8 cellular contexts compared by ENCODE assay signal in the genomic region with DNA sequence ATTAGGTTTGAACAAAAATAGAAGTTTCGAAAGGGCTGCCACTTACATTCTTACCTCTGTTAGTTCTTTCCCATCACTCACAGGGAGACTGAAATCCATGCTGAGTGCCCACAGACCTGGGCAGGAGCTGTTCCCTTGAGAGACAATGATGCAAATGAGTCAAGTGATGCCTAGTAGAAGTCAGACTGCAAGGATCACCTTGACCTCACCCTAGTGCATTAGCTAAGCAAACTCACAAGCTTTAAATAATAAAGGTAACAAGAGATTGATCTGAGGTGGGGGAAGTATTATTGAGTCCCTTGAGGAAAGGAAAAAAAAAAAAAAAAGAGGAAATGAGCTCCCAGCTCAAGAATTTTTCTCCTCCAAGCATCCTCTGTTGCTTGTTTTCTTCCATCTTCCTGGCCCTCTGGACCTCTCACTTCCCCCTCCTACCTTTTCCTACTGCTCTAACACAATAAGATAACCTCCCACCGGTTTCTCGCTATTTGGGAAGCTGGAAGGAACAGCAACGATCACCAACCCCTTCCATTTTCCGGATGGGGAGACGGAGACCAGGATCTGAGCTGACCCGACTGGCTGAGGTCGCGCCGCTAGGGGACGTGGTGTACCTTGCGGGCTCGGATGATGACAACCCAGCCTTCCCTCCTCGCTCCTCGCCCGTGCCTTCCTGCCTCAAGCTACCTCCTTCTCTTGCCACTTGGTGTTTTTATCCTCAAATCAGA. TPM values are rescaled to one million over a fixed set of nuclear protein-coding genes. Genes with fewer than 3 reads are reported as not detected.
DNase-seq lines count a peak whose midpoint lies in the region; ATAC-seq and TF ChIP-seq lines count a peak whose summit lies in the region.

No MANE protein-coding gene starts in this region.

- H3K36me3 ChIP-seq in mucosa of rectum (ENCODE audit: control insufficient read depth in 2 of 2, insufficient read depth in 2 of 2, low read length in 2 of 2): no peaks in the 10 kb centered on the region

- peak overlapping the region; percentile 81 to 90 for H3K27ac ChIP-seq in mucosa of rectum (ENCODE audit: low read depth in 2 of 2, low read length in 2 of 2)

- H3K36me3 Mint-ChIP-seq in Calu3 (ENCODE audit: insufficient read depth, unreplicated experiment): peaks cover 30% of the 10 kb centered on the region
- no peaks in the 10 kb centered on the region for H3K36me3 Mint-ChIP-seq in effector memory CD8-positive, alpha-beta T cell (ENCODE audit: insufficient read depth)

- H3K27me3 Mint-ChIP-seq in Calu3 (ENCODE audit: unreplicated experiment): no peaks in the 10 kb centered on the region
- H3K27me3 Mint-ChIP-seq in effector memory CD8-positive, alpha-beta T cell: peaks cover 21 to 51% of the 10 kb centered on the region in 2 donors

- H3K4me1 ChIP-seq in mucosa of rectum (ENCODE audit: control insufficient read depth in 2 of 2, insufficient read depth in 2 of 2, low read length in 2 of 2): peaks cover 14 to 17% of the 10 kb centered on the region in 2 donors

- intact Hi-C loops in Calu3 (cut with micrococcal nuclease; ENCODE audit: unreplicated experiment): loop anchor here (5.0 kb wide), 2 partner anchors 59 to 399 kb away; no protein-coding TSS in a partner anchor

- peak; percentile 47 for TF ChIP-seq CTCF in Calu3 (IDR thresholded peaks at IDR 0.05; ENCODE audit: unreplicated experiment)
- TF ChIP-seq CTCF in epithelial cell of proximal tubule (conservative IDR thresholded peaks at IDR 0.05; ENCODE audit: low read depth, low read length): peak; percentile 76

- H3K4me3 ChIP-seq in epithelial cell of proximal tubule (ENCODE audit: low read depth, low read length) (peak overlapping the region; percentile 79), mucosa of rectum (ENCODE audit: low read length in 2 of 2) (peak overlapping the region; percentile 80 to 87)

- H3K9me3 Mint-ChIP-seq in Calu3 (ENCODE audit: low read depth, unreplicated experiment): no peaks in the 10 kb centered on the region
- H3K9me3 Mint-ChIP-seq in effector memory CD8-positive, alpha-beta T cell: peaks cover 0 to 2% of the 10 kb centered on the region in 2 donors

- H3K27me3 ChIP-seq in mucosa of rectum (ENCODE audit: control insufficient read depth in 2 of 2, insufficient read depth in 2 of 2, low read length in 2 of 2): no peaks in the 10 kb centered on the region

- peak overlapping the region in 1 of 2 donors; percentile 91 for H3K9ac ChIP-seq in mucosa of rectum (ENCODE audit: low read depth in 1 of 2, low read length in 2 of 2)

- CTCF ChIA-PET in Calu3 (lab: Charles Lee): interaction anchor here (0.6 to 1.4 kb wide), 5 partner anchors 15 to 754 kb away, joined by 3 to 6 read pairs (median 4); no protein-coding TSS in a partner anchor

- DNase-seq in Calu3 (peak; percentile 61), NCI-H526 (lab: John Stamatoyannopoulos, UW) (peak; percentile 2 to 47), epithelial cell of proximal tubule (ENCODE audit: low read depth) (no peak), NCI-H446 (lab: John Stamatoyannopoulos, UW) (no peak)
- no peak for DNase-seq in central memory CD4-positive, alpha-beta T cell
- DNase-seq in effector memory CD8-positive, alpha-beta T cell: no peak

- H3K4me3 Mint-ChIP-seq in Calu3 (ENCODE audit: low read depth, unreplicated experiment): peak overlapping the region; percentile 78
- no peak overlapping the region for H3K4me3 Mint-ChIP-seq in effector memory CD8-positive, alpha-beta T cell

- BruUV-seq in Calu3 (replicated peaks; lab: Mats Ljungman, UMichigan): no TSS peak

- ATAC-seq in GM18520 (IDR thresholded peaks at IDR 0.05; ENCODE audit: unreplicated experiment): no peak
- ATAC-seq in effector memory CD8-positive, alpha-beta T cell (replicated peaks): no peak

- H3K27ac Mint-ChIP-seq in Calu3 (ENCODE audit: unreplicated experiment): peak overlapping the region; percentile 60
- H3K27ac Mint-ChIP-seq in effector memory CD8-positive, alpha-beta T cell: no peak overlapping the region

- H3K9me3 ChIP-seq in mucosa of rectum (ENCODE audit: control insufficient read depth in 2 of 2, low read length in 2 of 2): no peaks in the 10 kb centered on the region

- H3K4me1 Mint-ChIP-seq in Calu3 (ENCODE audit: low read depth, unreplicated experiment): peaks cover 21% of the 10 kb centered on the region
- H3K4me1 Mint-ChIP-seq in effector memory CD8-positive, alpha-beta T cell (ENCODE audit: low read depth in 2 of 2): peaks cover 4 to 6% of the 10 kb centered on the region in 2 donors

RNA-seq across cellular contexts. Expression of a gene that starts 2.0 kb away (rescaled TPM):
- total RNA-seq in Calu3 (2022): 6.3 and 7.1 TPM in 2 replicates
- 8.5 and 13.0 TPM in 2 replicates for total RNA-seq in epithelial cell of proximal tubule

Comparison
In these comparisons a context has a peak if more than half of its experiments do, and no peak if none do; other contexts are left out.
1. DNase-seq: peak in Calu3 (single experiment) and NCI-H526 (2 of 2); none in epithelial cell of proximal tubule (single experiment), NCI-H446 (0 of 2), central memory CD4-positive, alpha-beta T cell (single experiment) and effector memory CD8-positive, alpha-beta T cell (0 of 3).